1 cellular context compared by ENCODE assay signal in genomic region chr2:222771832-222772231, GRCh38.
TF ChIP-seq lines count a peak whose summit lies in the region.

No MANE protein-coding gene starts in this region.

TF ChIP-seq in IMR-90, 13 proteins besides CTCF, POLR2A, EP300 and RAD21 (continued from another document):
- no peak for TF ChIP-seq FOS (IDR thresholded peaks at IDR 0.05; ENCODE audit: low read depth, low read length)
- no peak for TF ChIP-seq USF2 (IDR thresholded peaks at IDR 0.05; ENCODE audit: low read depth, low read length)
- no peak for TF ChIP-seq BHLHE40 (IDR thresholded peaks at IDR 0.05; ENCODE audit: low read depth, low read length)
- TF ChIP-seq CEBPB (IDR thresholded peaks at IDR 0.05; ENCODE audit: low read depth, low read length) = no peak
- TF ChIP-seq RCOR1 (IDR thresholded peaks at IDR 0.05; ENCODE audit: insufficient replicate concordance, low read length) = no peak
- TF ChIP-seq NFE2L2 (IDR thresholded peaks at IDR 0.05; ENCODE audit: low read depth, low read length) = no peak
